In genomic region chr17:38286501-38287091, GRCh38 we compare ENCODE assay signal across 8 cellular contexts. TPM values are rescaled to one million over a fixed set of nuclear protein-coding genes. Genes with fewer than 3 reads are reported as not detected.
DNase-seq lines count a peak whose midpoint lies in the region; ATAC-seq and TF ChIP-seq lines count a peak whose summit lies in the region.
"Not testable (repeated sequence)": the region's sequence is repeated elsewhere in the genome, so short reads cannot be mapped to it uniquely, and the experiment has no call there.

No MANE protein-coding gene starts in this region.

- peak; percentile 75 for DNase-seq in DMS 273 (lab: John Stamatoyannopoulos, UW; ENCODE audit: unreplicated experiment)
- peak; percentile 55 for DNase-seq in NCI-H1694 (lab: John Stamatoyannopoulos, UW)
- peak; percentile 41 for DNase-seq in UCSD-AML1 (lab: John Stamatoyannopoulos, UW; ENCODE audit: unreplicated experiment)
- DNase-seq in astrocyte of the spinal cord (ENCODE audit: low read depth, low spot score) = peak; percentile 22
- peak in 5 of 9 donors; percentile 7 to 20 (median 14) for DNase-seq in naive thymus-derived CD4-positive, alpha-beta T cell
- DNase-seq in stimulated activated naive B cell treated with anti-CD40 and anti-IgM and Interleukin-4, amounts not matched to agents 10 μg/mL and 1 μg/mL and 100 μg/mL, for 72 hours = not testable (repeated sequence)

- POLR2A ChIA-PET in HEK293 (lab: Yijun Ruan, JAX); naive thymus-derived CD4-positive, alpha-beta T cell (lab: Charles Lee): not testable (repeated sequence)

- peaks cover 0 to 11% (median 8%) of the 10 kb centered on the region in 7 donors for H3K4me1 Mint-ChIP-seq in naive thymus-derived CD4-positive, alpha-beta T cell
- not testable (repeated sequence) for H3K4me1 Mint-ChIP-seq in stimulated activated naive B cell treated with anti-CD40 and anti-IgM and Interleukin-4, amounts not matched to agents 10 μg/mL and 1 μg/mL and 100 μg/mL, for 72 hours

- ATAC-seq in gastroesophageal sphincter = peak; percentile 96
- peak; percentile 82 for ATAC-seq in naive thymus-derived CD4-positive, alpha-beta T cell
- peak; percentile 85 to 90 for ATAC-seq in stimulated activated naive B cell treated with anti-CD40 and anti-IgM and Interleukin-4, amounts not matched to agents 10 μg/mL and 1 μg/mL and 100 μg/mL, for 72 hours (replicated peaks)

- CTCF ChIA-PET in HEK293 (lab: Yijun Ruan, JAX); naive thymus-derived CD4-positive, alpha-beta T cell (lab: Charles Lee): not testable (repeated sequence)

- not testable (repeated sequence) for H3K36me3 ChIP-seq in HEK293 (ENCODE audit: control insufficient read depth in 2 of 2, insufficient read depth in 1 of 2, low read length in 2 of 2); gastroesophageal sphincter; naive thymus-derived CD4-positive, alpha-beta T cell (ENCODE audit: control insufficient read depth in 2 of 3, insufficient read depth in 3 of 3, low read length in 3 of 3)

- WGBS in gastroesophageal sphincter (ENCODE audit: low coverage in 1 of 2), 2 donors = 19 to 25% methylated on average over 3 to 4 of the region's 11 CpGs

- H3K9me3 Mint-ChIP-seq in naive thymus-derived CD4-positive, alpha-beta T cell; stimulated activated naive B cell treated with anti-CD40 and anti-IgM and Interleukin-4, amounts not matched to agents 10 μg/mL and 1 μg/mL and 100 μg/mL, for 72 hours: not testable (repeated sequence)

- H3K27ac ChIP-seq in HEK293 (ENCODE audit: extremely low read depth, low read depth, low read length) = 0 out of 2 replicates have a peak overlapping the region, but pooled peaks have one; percentile 31
- peak overlapping the region in 3 of 4 donors; percentile 56 to 82 (median 63) for H3K27ac ChIP-seq in gastroesophageal sphincter
- not testable (repeated sequence) for H3K27ac ChIP-seq in naive thymus-derived CD4-positive, alpha-beta T cell (ENCODE audit: low read depth, low read length)

- not testable (repeated sequence) for TF ChIP-seq EP300 in gastroesophageal sphincter (IDR thresholded peaks at IDR 0.05)

- H3K4me3 ChIP-seq in HEK293 (ENCODE audit: low read depth, low read length); astrocyte of the spinal cord (ENCODE audit: low read depth, low read length); gastroesophageal sphincter; naive thymus-derived CD4-positive, alpha-beta T cell (ENCODE audit: low read length): not testable (repeated sequence)

- H3K4me1 ChIP-seq in HEK293 (ENCODE audit: control insufficient read depth, insufficient read depth, low read length); naive thymus-derived CD4-positive, alpha-beta T cell (ENCODE audit: control insufficient read depth in 2 of 2, insufficient read depth in 2 of 2, low read length in 2 of 2): not testable (repeated sequence)
- peaks cover 0 to 11% (median 3%) of the 10 kb centered on the region in 3 donors for H3K4me1 ChIP-seq in gastroesophageal sphincter

- intact Hi-C loops in naive thymus-derived CD4-positive, alpha-beta T cell (cut with micrococcal nuclease) = not testable (repeated sequence)

- H3K9me3 ChIP-seq in HEK293 (ENCODE audit: control insufficient read depth, insufficient read depth, low read depth, low read length); gastroesophageal sphincter; naive thymus-derived CD4-positive, alpha-beta T cell (ENCODE audit: control insufficient read depth in 2 of 3, low read length in 3 of 3): not testable (repeated sequence)

- TF ChIP-seq CTCF in HEK293 (tag by site-specific recombination; IDR thresholded peaks at IDR 0.05); astrocyte of the spinal cord (IDR thresholded peaks at IDR 0.05; ENCODE audit: low read depth, low read length); gastroesophageal sphincter (IDR thresholded peaks at IDR 0.05): not testable (repeated sequence)

- not testable (repeated sequence) for H3K36me3 Mint-ChIP-seq in naive thymus-derived CD4-positive, alpha-beta T cell; stimulated activated naive B cell treated with anti-CD40 and anti-IgM and Interleukin-4, amounts not matched to agents 10 μg/mL and 1 μg/mL and 100 μg/mL, for 72 hours

- H3K27me3 Mint-ChIP-seq in naive thymus-derived CD4-positive, alpha-beta T cell; stimulated activated naive B cell treated with anti-CD40 and anti-IgM and Interleukin-4, amounts not matched to agents 10 μg/mL and 1 μg/mL and 100 μg/mL, for 72 hours: not testable (repeated sequence)

- not testable (repeated sequence) for TF ChIP-seq POLR2A in gastroesophageal sphincter (IDR thresholded peaks at IDR 0.05)

- H3K27ac Mint-ChIP-seq in naive thymus-derived CD4-positive, alpha-beta T cell = peak overlapping the region in 2 of 9 donors; percentile 46 to 59
- not testable (repeated sequence) for H3K27ac Mint-ChIP-seq in stimulated activated naive B cell treated with anti-CD40 and anti-IgM and Interleukin-4, amounts not matched to agents 10 μg/mL and 1 μg/mL and 100 μg/mL, for 72 hours

- H3K4me3 Mint-ChIP-seq in naive thymus-derived CD4-positive, alpha-beta T cell = peak overlapping the region in 3 of 10 donors; percentile 34 to 74 (median 57)
- not testable (repeated sequence) for H3K4me3 Mint-ChIP-seq in stimulated activated naive B cell treated with anti-CD40 and anti-IgM and Interleukin-4, amounts not matched to agents 10 μg/mL and 1 μg/mL and 100 μg/mL, for 72 hours

- in situ Hi-C loops in astrocyte of the spinal cord (cut with HindIII; ENCODE audit: low sequenced_read_pairs) = not testable (repeated sequence)

- not testable (repeated sequence) for H3K27me3 ChIP-seq in gastroesophageal sphincter; naive thymus-derived CD4-positive, alpha-beta T cell (ENCODE audit: control insufficient read depth in 2 of 2, insufficient read depth in 2 of 2, low read length in 2 of 2)

TF ChIP-seq in HEK293, 187 proteins besides CTCF, POLR2A, EP300 and RAD21:
- TF ChIP-seq ZNF600 (tag by site-specific recombination; IDR thresholded peaks at IDR 0.05) (peak; percentile 78), SP7 (tag by site-specific recombination; IDR thresholded peaks at IDR 0.05) (0 out of 2 replicates have a peak, but pooled peaks have one; percentile 18), PRDM10 (tag by site-specific recombination; IDR thresholded peaks at IDR 0.05) (peak; percentile 64)
TF ChIP-seq in HEK293: peak in this region for 3; not testable (repeated sequence) for 184.

RNA-seq across cellular contexts. Expression of gene MRPL45, which starts 10.4 kb away (rescaled TPM):
- 10 to 100 TPM; 23.1 to 32.4 (median 28.7) TPM for total RNA-seq in gastroesophageal sphincter
- total RNA-seq in naive thymus-derived CD4-positive, alpha-beta T cell = 10 to 100 TPM; 15.7 to 28.6 (median 22.7) TPM
- polyA plus RNA-seq in naive thymus-derived CD4-positive, alpha-beta T cell = 10 to 100 TPM; 31.2 to 41.6 TPM

RNA-seq across cellular contexts. Expression of gene GPR179, which starts 57.2 kb away (rescaled TPM):
- total RNA-seq in gastroesophageal sphincter = under 1 TPM in 2 of 4 donors, not detected in 2; 0.08 to 0.13 TPM
- under 1 TPM in 3 of 5 experiments, not detected in 2; 0.11 to 0.35 (median 0.17) TPM for total RNA-seq in naive thymus-derived CD4-positive, alpha-beta T cell
- polyA plus RNA-seq in naive thymus-derived CD4-positive, alpha-beta T cell = not detected
